In the genomic region with DNA sequence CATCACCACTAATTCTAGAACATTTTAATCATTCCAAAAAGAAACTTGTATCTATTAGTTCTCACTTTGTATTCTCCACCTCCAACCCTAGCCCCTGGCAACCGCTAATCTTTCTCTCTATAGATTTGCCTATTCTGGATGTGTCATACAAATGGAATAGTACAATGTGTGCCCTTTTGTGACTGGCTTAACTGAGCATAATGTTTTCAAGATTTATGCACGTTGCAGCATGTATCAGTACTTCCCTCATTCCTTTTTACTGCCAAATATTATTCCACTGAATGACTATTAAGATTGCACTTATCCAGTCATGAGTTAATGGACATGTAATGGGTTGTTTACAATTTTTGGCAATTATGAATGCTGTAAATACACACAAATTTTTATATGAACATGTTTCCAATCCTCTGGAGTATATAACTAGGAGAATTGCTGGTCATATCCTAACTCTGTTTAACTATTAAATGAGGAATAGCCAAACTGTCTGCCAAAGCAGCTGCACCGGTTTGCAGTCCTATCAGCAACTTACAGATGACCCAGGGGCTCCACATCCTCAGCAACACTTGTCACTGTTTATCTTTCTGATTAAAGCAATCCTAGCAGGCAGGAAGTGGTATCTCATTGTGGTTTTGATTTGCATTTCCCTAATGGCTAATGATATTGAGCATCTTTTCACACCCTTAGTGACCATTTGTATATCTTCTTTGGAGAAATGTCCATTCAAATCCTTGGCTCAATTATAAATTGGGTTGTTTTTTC, we compare ENCODE assay signal across 10 cellular contexts. TPM values are rescaled to one million over a fixed set of nuclear protein-coding genes. Genes with fewer than 3 reads are reported as not detected.
DNase-seq lines count a peak whose midpoint lies in the region; ATAC-seq and TF ChIP-seq lines count a peak whose summit lies in the region.
"Had no signal": no experiment of that assay in that cellular context is flagged by ENCODE, and none has a peak within 500 bp of the region (broad histone marks: within the 10 kb centered on the region; RNA-seq: fewer than 3 reads in every experiment).

No MANE protein-coding gene starts in this region.

- H3K36me3 ChIP-seq in neural progenitor cell (peaks cover 11% of the 10 kb centered on the region), HAP-1 (replicated peaks) (no peaks in the 10 kb centered on the region), tibial artery (peaks cover 0 to 5% (median 0%) of the 10 kb centered on the region in 3 donors)

- H3K9me3 Mint-ChIP-seq in effector memory CD8-positive, alpha-beta T cell: no peaks in the 10 kb centered on the region
- H3K9me3 Mint-ChIP-seq in neural progenitor cell: peaks cover 5% of the 10 kb centered on the region
- H3K9me3 Mint-ChIP-seq: activated naive CD4-positive, alpha-beta T cell treated with anti-CD3 and anti-CD28 coated beads for 36 hours had no signal

- H3K79me2 ChIP-seq in neural progenitor cell (ENCODE audit: low read depth): no peaks in the 10 kb centered on the region

- ATAC-seq in GM18511 (IDR thresholded peaks at IDR 0.05; ENCODE audit: unreplicated experiment): peak; percentile 98
- ATAC-seq in GM21515 (IDR thresholded peaks at IDR 0.05; ENCODE audit: unreplicated experiment): peak; percentile 84
- ATAC-seq in HG03469 (IDR thresholded peaks at IDR 0.05; ENCODE audit: unreplicated experiment): peak; percentile 64
- ATAC-seq in effector memory CD8-positive, alpha-beta T cell (replicated peaks): peak; percentile 44

- H3K4me2 ChIP-seq in neural progenitor cell: no peak overlapping the region

- H4K20me1 ChIP-seq in neural progenitor cell (ENCODE audit: low read depth): no peaks in the 10 kb centered on the region

- H3K36me3 Mint-ChIP-seq in effector memory CD8-positive, alpha-beta T cell (ENCODE audit: insufficient read depth): peaks cover 7% of the 10 kb centered on the region
- H3K36me3 Mint-ChIP-seq in neural progenitor cell: peaks cover 4% of the 10 kb centered on the region

- no peak overlapping the region for H3K9ac ChIP-seq in neural progenitor cell

- H3K27ac Mint-ChIP-seq in effector memory CD8-positive, alpha-beta T cell: peak overlapping the region in 1 of 2 donors; percentile 78
- H3K27ac Mint-ChIP-seq in neural progenitor cell: no peak overlapping the region
- H3K27ac Mint-ChIP-seq: activated naive CD4-positive, alpha-beta T cell treated with anti-CD3 and anti-CD28 coated beads for 36 hours had no signal

- peaks cover 8 to 9% of the 10 kb centered on the region in 2 donors for H3K4me1 Mint-ChIP-seq in effector memory CD8-positive, alpha-beta T cell (ENCODE audit: low read depth in 2 of 2)
- H3K4me1 Mint-ChIP-seq in neural progenitor cell: no peaks in the 10 kb centered on the region

- H3K4me3 Mint-ChIP-seq in effector memory CD8-positive, alpha-beta T cell: peak overlapping the region in 1 of 2 donors; percentile 3
- no peak overlapping the region for H3K4me3 Mint-ChIP-seq in neural progenitor cell
- H3K4me3 Mint-ChIP-seq: activated naive CD4-positive, alpha-beta T cell treated with anti-CD3 and anti-CD28 coated beads for 36 hours had no signal

- in situ Hi-C loops in HAP-1 (cut with MboI; ENCODE audit: low sequenced_read_pairs): no loop called here

- H3K4me1 ChIP-seq in neural progenitor cell (no peaks in the 10 kb centered on the region), HAP-1 (peaks cover 13% of the 10 kb centered on the region), tibial artery (no peaks in the 10 kb centered on the region)

- H3K27ac ChIP-seq in neural progenitor cell: no peak overlapping the region
- H3K27ac ChIP-seq in tibial artery: no peak overlapping the region

- no peaks in the 10 kb centered on the region for H3K27me3 ChIP-seq in neural progenitor cell
- no peaks in the 10 kb centered on the region for H3K27me3 ChIP-seq in HAP-1 (ENCODE audit: low read depth)
- no peaks in the 10 kb centered on the region for H3K27me3 ChIP-seq in tibial artery

- H3K27me3 Mint-ChIP-seq in effector memory CD8-positive, alpha-beta T cell: no peaks in the 10 kb centered on the region
- H3K27me3 Mint-ChIP-seq in neural progenitor cell (ENCODE audit: insufficient read depth, low read depth): no peaks in the 10 kb centered on the region

- H3F3A ChIP-seq in neural progenitor cell (ENCODE audit: low read depth): peaks cover 10% of the 10 kb centered on the region

- H3K9me3 ChIP-seq in neural progenitor cell (ENCODE audit: low read depth) (no peaks in the 10 kb centered on the region), HAP-1 (no peaks in the 10 kb centered on the region), tibial artery (peaks cover 0 to 1% (median 0%) of the 10 kb centered on the region in 3 donors)

- TF ChIP-seq CTCF in neural progenitor cell (IDR thresholded peaks at IDR 0.05) (no peak), tibial artery (IDR thresholded peaks at IDR 0.05) (no peak)

- H3K4me3 ChIP-seq in neural progenitor cell (no peak overlapping the region), HAP-1 (no peak overlapping the region), tibial artery (no peak overlapping the region)

- DNase-seq in effector memory CD8-positive, alpha-beta T cell: no peak
- DNase-seq in neural progenitor cell (ENCODE audit: low spot score) (no peak), HAP-1 (ENCODE audit: low spot score in 2 of 2) (no peak), hypothalamus (lab: John Stamatoyannopoulos, UW) (no peak), tibial artery (no peak)
- DNase-seq: activated naive CD4-positive, alpha-beta T cell treated with anti-CD3 and anti-CD28 coated beads for 36 hours; stimulated activated CD4-positive, alpha-beta T cell treated with anti-CD3 and anti-CD28 coated beads, Interleukin-2, amount 100 ng/mL, for 48 hours had no signal

- H2AFZ ChIP-seq in neural progenitor cell (replicated peaks): no peak overlapping the region

- intact Hi-C loops in tibial artery (cut with DNase I; ENCODE audit: low total_unique reads): no loop called here

RNA-seq across cellular contexts. Expression of a gene that starts 42.9 kb away (rescaled TPM):
- 36.9 and 63.6 TPM in 2 replicates for total RNA-seq in neural progenitor cell (ENCODE audit: low replicate concordance)

Comparison
In these comparisons a context has a peak if more than half of its experiments do, and no peak if none do; other contexts are left out.
1. ATAC-seq: peak in every context shown above with its lines; median percentile 98 in GM18511; 84 in GM21515; 64 in HG03469; 44 in effector memory CD8-positive, alpha-beta T cell.